1 cellular context compared by ENCODE assay signal in the genomic region with DNA sequence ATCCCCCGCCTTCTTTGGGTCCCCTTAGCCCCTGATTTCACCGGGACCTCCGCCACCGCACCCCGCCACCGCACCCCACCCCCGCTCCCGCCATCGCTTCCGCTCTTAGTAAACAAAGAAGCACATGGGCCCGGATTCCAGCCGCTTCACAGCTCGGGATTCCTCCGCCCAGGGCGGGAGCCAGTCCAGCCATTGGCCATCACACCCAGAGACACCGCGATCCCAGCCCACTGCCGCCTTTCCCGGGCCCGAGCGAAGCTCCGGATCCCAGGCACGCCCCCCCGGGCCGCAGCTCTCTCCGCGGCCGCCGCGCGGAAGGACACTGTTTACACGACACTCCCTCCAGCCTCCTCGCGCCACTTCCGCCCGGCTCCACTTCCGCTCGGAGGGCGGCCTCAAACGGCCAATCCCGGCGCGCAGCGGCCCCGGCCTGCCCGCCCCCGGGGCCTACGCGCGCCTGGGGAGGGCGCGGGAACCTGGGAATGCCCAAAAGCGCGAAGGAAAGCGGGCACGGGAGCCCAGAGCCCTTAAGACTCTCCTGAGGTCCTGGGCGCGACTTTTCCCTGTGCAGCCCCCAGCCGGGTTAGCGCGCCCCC.
TF ChIP-seq lines count a peak whose summit lies in the region.

No MANE protein-coding gene starts in this region.

TF ChIP-seq in HepG2, 621 proteins besides CTCF, POLR2A, EP300 and RAD21 (continued from another document and continues in another):
- TF ChIP-seq ZNF180 (CRISPR knock-in tag; IDR thresholded peaks at IDR 0.05; ENCODE audit: borderline replicate concordance, low read depth) = no peak
- no peak for TF ChIP-seq SIX4 (CRISPR knock-in tag; IDR thresholded peaks at IDR 0.05)
- TF ChIP-seq STAT5B (CRISPR knock-in tag; IDR thresholded peaks at IDR 0.05) = peak; percentile 78; the same call in 1 of the 2 replicates
- TF ChIP-seq KDM1A (CRISPR knock-in tag; IDR thresholded peaks at IDR 0.05) = no peak
- 0 out of 2 replicates have a peak, but pooled peaks have one; percentile 1 for TF ChIP-seq ZNF317 (CRISPR knock-in tag; IDR thresholded peaks at IDR 0.05)
- TF ChIP-seq, protein P1, sequence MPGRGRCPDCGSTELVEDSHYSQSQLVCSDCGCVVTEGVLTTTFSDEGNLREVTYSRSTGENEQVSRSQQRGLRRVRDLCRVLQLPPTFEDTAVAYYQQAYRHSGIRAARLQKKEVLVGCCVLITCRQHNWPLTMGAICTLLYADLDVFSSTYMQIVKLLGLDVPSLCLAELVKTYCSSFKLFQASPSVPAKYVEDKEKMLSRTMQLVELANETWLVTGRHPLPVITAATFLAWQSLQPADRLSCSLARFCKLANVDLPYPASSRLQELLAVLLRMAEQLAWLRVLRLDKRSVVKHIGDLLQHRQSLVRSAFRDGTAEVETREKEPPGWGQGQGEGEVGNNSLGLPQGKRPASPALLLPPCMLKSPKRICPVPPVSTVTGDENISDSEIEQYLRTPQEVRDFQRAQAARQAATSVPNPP (CRISPR knock-in tag; IDR thresholded peaks at IDR 0.05) = no peak; the same call in 1 of the 2 replicates
- TF ChIP-seq ZNF264 (CRISPR knock-in tag; IDR thresholded peaks at IDR 0.05) = no peak
- 0 out of 2 replicates have a peak, but pooled peaks have one; percentile 15 for TF ChIP-seq MEIS2 (CRISPR knock-in tag; IDR thresholded peaks at IDR 0.05)
- TF ChIP-seq YEATS2 (CRISPR knock-in tag; IDR thresholded peaks at IDR 0.05; ENCODE audit: borderline replicate concordance) = peak; percentile 95
- no peak; the same call in 1 of the 2 replicates for TF ChIP-seq ZFP90 (CRISPR knock-in tag; IDR thresholded peaks at IDR 0.05; ENCODE audit: borderline replicate concordance)
- TF ChIP-seq, protein P2, sequence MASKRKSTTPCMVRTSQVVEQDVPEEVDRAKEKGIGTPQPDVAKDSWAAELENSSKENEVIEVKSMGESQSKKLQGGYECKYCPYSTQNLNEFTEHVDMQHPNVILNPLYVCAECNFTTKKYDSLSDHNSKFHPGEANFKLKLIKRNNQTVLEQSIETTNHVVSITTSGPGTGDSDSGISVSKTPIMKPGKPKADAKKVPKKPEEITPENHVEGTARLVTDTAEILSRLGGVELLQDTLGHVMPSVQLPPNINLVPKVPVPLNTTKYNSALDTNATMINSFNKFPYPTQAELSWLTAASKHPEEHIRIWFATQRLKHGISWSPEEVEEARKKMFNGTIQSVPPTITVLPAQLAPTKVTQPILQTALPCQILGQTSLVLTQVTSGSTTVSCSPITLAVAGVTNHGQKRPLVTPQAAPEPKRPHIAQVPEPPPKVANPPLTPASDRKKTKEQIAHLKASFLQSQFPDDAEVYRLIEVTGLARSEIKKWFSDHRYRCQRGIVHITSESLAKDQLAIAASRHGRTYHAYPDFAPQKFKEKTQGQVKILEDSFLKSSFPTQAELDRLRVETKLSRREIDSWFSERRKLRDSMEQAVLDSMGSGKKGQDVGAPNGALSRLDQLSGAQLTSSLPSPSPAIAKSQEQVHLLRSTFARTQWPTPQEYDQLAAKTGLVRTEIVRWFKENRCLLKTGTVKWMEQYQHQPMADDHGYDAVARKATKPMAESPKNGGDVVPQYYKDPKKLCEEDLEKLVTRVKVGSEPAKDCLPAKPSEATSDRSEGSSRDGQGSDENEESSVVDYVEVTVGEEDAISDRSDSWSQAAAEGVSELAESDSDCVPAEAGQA (IDR thresholded peaks at IDR 0.05; ENCODE audit: low read depth) = peak; percentile 80
- TF ChIP-seq, protein P2 (CRISPR knock-in tag; IDR thresholded peaks at IDR 0.05; ENCODE audit: borderline replicate concordance) = no peak
- peak; percentile 99 for TF ChIP-seq GABPA (IDR thresholded peaks at IDR 0.05; ENCODE audit: low read depth, low read length)
- peak; percentile 89 for TF ChIP-seq GABPA (CRISPR knock-in tag; IDR thresholded peaks at IDR 0.05; ENCODE audit: low read depth)
- TF ChIP-seq XBP1 (CRISPR knock-in tag; IDR thresholded peaks at IDR 0.05) = no peak
- TF ChIP-seq, protein P3, sequence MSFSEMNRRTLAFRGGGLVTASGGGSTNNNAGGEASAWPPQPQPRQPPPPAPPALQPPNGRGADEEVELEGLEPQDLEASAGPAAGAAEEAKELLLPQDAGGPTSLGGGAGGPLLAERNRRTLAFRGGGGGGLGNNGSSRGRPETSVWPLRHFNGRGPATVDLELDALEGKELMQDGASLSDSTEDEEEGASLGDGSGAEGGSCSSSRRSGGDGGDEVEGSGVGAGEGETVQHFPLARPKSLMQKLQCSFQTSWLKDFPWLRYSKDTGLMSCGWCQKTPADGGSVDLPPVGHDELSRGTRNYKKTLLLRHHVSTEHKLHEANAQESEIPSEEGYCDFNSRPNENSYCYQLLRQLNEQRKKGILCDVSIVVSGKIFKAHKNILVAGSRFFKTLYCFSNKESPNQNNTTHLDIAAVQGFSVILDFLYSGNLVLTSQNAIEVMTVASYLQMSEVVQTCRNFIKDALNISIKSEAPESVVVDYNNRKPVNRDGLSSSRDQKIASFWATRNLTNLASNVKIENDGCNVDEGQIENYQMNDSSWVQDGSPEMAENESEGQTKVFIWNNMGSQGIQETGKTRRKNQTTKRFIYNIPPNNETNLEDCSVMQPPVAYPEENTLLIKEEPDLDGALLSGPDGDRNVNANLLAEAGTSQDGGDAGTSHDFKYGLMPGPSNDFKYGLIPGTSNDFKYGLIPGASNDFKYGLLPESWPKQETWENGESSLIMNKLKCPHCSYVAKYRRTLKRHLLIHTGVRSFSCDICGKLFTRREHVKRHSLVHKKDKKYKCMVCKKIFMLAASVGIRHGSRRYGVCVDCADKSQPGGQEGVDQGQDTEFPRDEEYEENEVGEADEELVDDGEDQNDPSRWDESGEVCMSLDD (CRISPR knock-in tag; IDR thresholded peaks at IDR 0.05; ENCODE audit: borderline replicate concordance) = no peak
- TF ChIP-seq ZSCAN21 (CRISPR knock-in tag; IDR thresholded peaks at IDR 0.05; ENCODE audit: borderline replicate concordance) = no peak; the same call in 1 of the 2 replicates
- TF ChIP-seq, protein P4, sequence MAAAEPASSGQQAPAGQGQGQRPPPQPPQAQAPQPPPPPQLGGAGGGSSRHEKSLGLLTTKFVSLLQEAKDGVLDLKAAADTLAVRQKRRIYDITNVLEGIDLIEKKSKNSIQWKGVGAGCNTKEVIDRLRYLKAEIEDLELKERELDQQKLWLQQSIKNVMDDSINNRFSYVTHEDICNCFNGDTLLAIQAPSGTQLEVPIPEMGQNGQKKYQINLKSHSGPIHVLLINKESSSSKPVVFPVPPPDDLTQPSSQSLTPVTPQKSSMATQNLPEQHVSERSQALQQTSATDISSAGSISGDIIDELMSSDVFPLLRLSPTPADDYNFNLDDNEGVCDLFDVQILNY (CRISPR knock-in tag; conservative IDR thresholded peaks at IDR 0.05) = peak; percentile 91
- TF ChIP-seq SNAPC2 (CRISPR knock-in tag; IDR thresholded peaks at IDR 0.05) = 0 out of 2 replicates have a peak, but pooled peaks have one; percentile 17
- peak; percentile 53 for TF ChIP-seq FOSL2 (CRISPR knock-in tag; IDR thresholded peaks at IDR 0.05)
- TF ChIP-seq, protein P5, sequence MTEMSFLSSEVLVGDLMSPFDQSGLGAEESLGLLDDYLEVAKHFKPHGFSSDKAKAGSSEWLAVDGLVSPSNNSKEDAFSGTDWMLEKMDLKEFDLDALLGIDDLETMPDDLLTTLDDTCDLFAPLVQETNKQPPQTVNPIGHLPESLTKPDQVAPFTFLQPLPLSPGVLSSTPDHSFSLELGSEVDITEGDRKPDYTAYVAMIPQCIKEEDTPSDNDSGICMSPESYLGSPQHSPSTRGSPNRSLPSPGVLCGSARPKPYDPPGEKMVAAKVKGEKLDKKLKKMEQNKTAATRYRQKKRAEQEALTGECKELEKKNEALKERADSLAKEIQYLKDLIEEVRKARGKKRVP (CRISPR knock-in tag; IDR thresholded peaks at IDR 0.05) = no peak
- no peak for TF ChIP-seq JUND (CRISPR knock-in tag; IDR thresholded peaks at IDR 0.05)
- no peak for TF ChIP-seq JARID2 (CRISPR knock-in tag; IDR thresholded peaks at IDR 0.05; ENCODE audit: insufficient replicate concordance)
- TF ChIP-seq ZNF556 (CRISPR knock-in tag; IDR thresholded peaks at IDR 0.05; ENCODE audit: borderline replicate concordance) = peak; percentile 76; the same call in 1 of the 2 replicates
- peak; percentile 91 for TF ChIP-seq DMAP1 (CRISPR knock-in tag; IDR thresholded peaks at IDR 0.05)
- peak; percentile 83 for TF ChIP-seq ZNF331 (CRISPR knock-in tag; IDR thresholded peaks at IDR 0.05)
- TF ChIP-seq ZBTB20 (CRISPR knock-in tag; IDR thresholded peaks at IDR 0.05; ENCODE audit: borderline replicate concordance, low read depth) = peak; percentile 51; the same call in 1 of the 2 replicates
- TF ChIP-seq RXRA (CRISPR knock-in tag; IDR thresholded peaks at IDR 0.05) = no peak
- TF ChIP-seq, protein P6, sequence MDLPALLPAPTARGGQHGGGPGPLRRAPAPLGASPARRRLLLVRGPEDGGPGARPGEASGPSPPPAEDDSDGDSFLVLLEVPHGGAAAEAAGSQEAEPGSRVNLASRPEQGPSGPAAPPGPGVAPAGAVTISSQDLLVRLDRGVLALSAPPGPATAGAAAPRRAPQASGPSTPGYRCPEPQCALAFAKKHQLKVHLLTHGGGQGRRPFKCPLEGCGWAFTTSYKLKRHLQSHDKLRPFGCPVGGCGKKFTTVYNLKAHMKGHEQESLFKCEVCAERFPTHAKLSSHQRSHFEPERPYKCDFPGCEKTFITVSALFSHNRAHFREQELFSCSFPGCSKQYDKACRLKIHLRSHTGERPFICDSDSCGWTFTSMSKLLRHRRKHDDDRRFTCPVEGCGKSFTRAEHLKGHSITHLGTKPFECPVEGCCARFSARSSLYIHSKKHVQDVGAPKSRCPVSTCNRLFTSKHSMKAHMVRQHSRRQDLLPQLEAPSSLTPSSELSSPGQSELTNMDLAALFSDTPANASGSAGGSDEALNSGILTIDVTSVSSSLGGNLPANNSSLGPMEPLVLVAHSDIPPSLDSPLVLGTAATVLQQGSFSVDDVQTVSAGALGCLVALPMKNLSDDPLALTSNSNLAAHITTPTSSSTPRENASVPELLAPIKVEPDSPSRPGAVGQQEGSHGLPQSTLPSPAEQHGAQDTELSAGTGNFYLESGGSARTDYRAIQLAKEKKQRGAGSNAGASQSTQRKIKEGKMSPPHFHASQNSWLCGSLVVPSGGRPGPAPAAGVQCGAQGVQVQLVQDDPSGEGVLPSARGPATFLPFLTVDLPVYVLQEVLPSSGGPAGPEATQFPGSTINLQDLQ (CRISPR knock-in tag; IDR thresholded peaks at IDR 0.05) = peak; percentile 65; the same call in 1 of the 2 replicates
- TF ChIP-seq ZFAT (CRISPR knock-in tag; conservative IDR thresholded peaks at IDR 0.05) = no peak
- TF ChIP-seq, protein P7, sequence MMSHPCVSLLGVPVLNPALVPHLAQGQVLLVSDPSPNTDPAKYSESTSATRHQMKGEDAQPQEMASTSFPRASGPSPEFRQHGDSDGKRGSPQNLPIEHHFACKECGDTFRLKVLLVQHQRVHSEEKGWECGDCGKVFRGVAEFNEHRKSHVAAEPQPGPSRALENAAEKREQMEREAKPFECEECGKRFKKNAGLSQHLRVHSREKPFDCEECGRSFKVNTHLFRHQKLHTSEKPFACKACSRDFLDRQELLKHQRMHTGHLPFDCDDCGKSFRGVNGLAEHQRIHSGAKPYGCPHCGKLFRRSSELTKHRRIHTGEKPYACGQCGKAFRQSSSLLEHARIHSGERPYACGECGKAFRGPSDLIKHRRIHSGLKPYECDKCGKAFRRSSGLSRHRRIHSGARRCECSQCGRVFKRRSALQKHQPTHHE (CRISPR knock-in tag; IDR thresholded peaks at IDR 0.05; ENCODE audit: borderline replicate concordance) = no peak
- TF ChIP-seq, protein P8, sequence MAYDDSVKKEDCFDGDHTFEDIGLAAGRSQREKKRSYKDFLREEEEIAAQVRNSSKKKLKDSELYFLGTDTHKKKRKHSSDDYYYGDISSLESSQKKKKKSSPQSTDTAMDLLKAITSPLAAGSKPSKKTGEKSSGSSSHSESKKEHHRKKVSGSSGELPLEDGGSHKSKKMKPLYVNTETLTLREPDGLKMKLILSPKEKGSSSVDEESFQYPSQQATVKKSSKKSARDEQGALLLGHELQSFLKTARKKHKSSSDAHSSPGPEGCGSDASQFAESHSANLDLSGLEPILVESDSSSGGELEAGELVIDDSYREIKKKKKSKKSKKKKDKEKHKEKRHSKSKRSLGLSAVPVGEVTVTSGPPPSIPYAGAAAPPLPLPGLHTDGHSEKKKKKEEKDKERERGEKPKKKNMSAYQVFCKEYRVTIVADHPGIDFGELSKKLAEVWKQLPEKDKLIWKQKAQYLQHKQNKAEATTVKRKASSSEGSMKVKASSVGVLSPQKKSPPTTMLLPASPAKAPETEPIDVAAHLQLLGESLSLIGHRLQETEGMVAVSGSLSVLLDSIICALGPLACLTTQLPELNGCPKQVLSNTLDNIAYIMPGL (CRISPR knock-in tag; IDR thresholded peaks at IDR 0.05; ENCODE audit: borderline replicate concordance in 1 of 2, low read depth in 1 of 2) = peak; percentile 42 to 82; a peak in 3 of 4 replicates
- TF ChIP-seq MAF1 (CRISPR knock-in tag; IDR thresholded peaks at IDR 0.05; ENCODE audit: borderline replicate concordance) = no peak
- TF ChIP-seq, protein P9, sequence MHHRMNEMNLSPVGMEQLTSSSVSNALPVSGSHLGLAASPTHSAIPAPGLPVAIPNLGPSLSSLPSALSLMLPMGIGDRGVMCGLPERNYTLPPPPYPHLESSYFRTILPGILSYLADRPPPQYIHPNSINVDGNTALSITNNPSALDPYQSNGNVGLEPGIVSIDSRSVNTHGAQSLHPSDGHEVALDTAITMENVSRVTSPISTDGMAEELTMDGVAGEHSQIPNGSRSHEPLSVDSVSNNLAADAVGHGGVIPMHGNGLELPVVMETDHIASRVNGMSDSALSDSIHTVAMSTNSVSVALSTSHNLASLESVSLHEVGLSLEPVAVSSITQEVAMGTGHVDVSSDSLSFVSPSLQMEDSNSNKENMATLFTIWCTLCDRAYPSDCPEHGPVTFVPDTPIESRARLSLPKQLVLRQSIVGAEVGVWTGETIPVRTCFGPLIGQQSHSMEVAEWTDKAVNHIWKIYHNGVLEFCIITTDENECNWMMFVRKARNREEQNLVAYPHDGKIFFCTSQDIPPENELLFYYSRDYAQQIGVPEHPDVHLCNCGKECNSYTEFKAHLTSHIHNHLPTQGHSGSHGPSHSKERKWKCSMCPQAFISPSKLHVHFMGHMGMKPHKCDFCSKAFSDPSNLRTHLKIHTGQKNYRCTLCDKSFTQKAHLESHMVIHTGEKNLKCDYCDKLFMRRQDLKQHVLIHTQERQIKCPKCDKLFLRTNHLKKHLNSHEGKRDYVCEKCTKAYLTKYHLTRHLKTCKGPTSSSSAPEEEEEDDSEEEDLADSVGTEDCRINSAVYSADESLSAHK (CRISPR knock-in tag; IDR thresholded peaks at IDR 0.05; ENCODE audit: borderline replicate concordance) = no peak
- TF ChIP-seq ZSCAN9 (CRISPR knock-in tag; IDR thresholded peaks at IDR 0.05; ENCODE audit: borderline replicate concordance) = peak; percentile 64; the same call in 1 of the 2 replicates
